In the genomic region with DNA sequence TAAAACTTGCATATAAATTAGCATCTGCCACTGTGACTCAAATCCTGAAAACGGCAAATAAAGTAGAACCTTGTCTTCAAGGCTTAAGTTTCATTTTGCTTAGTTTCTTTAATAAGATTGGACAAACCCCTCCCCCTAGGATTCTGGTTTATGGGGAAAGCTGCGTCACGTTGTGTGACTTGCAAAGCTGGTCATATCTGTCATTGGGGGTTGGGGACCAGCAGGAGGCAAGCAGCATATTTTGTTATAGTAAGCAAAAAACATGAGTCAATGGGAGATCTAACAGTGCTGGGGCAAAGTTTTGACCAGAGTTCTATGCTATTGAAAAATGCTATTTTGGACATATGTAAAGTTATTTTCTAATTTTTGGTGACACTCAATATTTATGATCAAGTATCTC, we compare ENCODE assay signal across 8 cellular contexts.
DNase-seq lines count a peak whose midpoint lies in the region; ATAC-seq and TF ChIP-seq lines count a peak whose summit lies in the region.

No MANE protein-coding gene starts in this region.

- ATAC-seq in body of pancreas (peak; percentile 68), GM21367 (IDR thresholded peaks at IDR 0.05; ENCODE audit: unreplicated experiment) (no peak)

- no peak overlapping the region for H2BK120ac ChIP-seq in mesenchymal stem cell (ENCODE audit: low read depth, low read length)

- no peaks in the 10 kb centered on the region for H3K27me3 ChIP-seq in A673 (replicated peaks; ENCODE audit: insufficient read depth, low read depth, low read length, poor library complexity)
- H3K27me3 ChIP-seq in body of pancreas = no peaks in the 10 kb centered on the region
- H3K27me3 ChIP-seq in mesenchymal stem cell (ENCODE audit: control insufficient read depth in 1 of 2, insufficient read depth in 1 of 2, low read length in 2 of 2) = no peaks in the 10 kb centered on the region

- no peaks in the 10 kb centered on the region for H3K36me3 ChIP-seq in A673 (ENCODE audit: insufficient read depth, low read length, poor library complexity, severe bottlenecking)
- no peaks in the 10 kb centered on the region for H3K36me3 ChIP-seq in body of pancreas (replicated peaks in 1 of 2; ENCODE audit: insufficient read depth in 1 of 2, low read depth in 2 of 2)
- H3K36me3 ChIP-seq in mesenchymal stem cell (ENCODE audit: control insufficient read depth in 1 of 2, insufficient read depth in 2 of 2, low read depth in 1 of 2, low read length in 2 of 2) = no peaks in the 10 kb centered on the region

- no peak overlapping the region for H3K14ac ChIP-seq in mesenchymal stem cell (ENCODE audit: low read length in 2 of 2)

- H3K18ac ChIP-seq in mesenchymal stem cell (ENCODE audit: low read depth in 1 of 2, low read length in 2 of 2) = peak overlapping the region; percentile 40 to 75

- DNase-seq in A673 (ENCODE audit: low spot score) (peak; percentile 74), HS-27A (ENCODE audit: low read depth) (peak; percentile 34), body of pancreas (peak in 3 of 4 donors; percentile 10 to 27 (median 18)), mesenchymal stem cell (peak; percentile 62), NCI-H1930 (lab: John Stamatoyannopoulos, UW) (no peak), iPS-NIHi11 (ENCODE audit: low spot score) (no peak)
- no peak for DNase-seq in activated CD8-positive, alpha-beta memory T cell treated with anti-CD3 and anti-CD28 coated beads, Interleukin-2, amount 50 U/mL, for 4 hours

- TF ChIP-seq POLR2A in body of pancreas (IDR thresholded peaks at IDR 0.05) = no peak

- H3K4me1 ChIP-seq in A673 (ENCODE audit: insufficient read depth, low read length, poor library complexity, severe bottlenecking) = peaks cover 8% of the 10 kb centered on the region
- no peaks in the 10 kb centered on the region for H3K4me1 ChIP-seq in body of pancreas
- no peaks in the 10 kb centered on the region for H3K4me1 ChIP-seq in mesenchymal stem cell (ENCODE audit: control insufficient read depth, insufficient read depth, low read depth, low read length)

- H3K4me2 ChIP-seq in mesenchymal stem cell (ENCODE audit: low read length, poor library complexity, severe bottlenecking) = peak overlapping the region; percentile 34

- no peak for TF ChIP-seq CTCF in A673 (conservative IDR thresholded peaks at IDR 0.05; ENCODE audit: low read depth, low read length)
- TF ChIP-seq CTCF in body of pancreas (IDR thresholded peaks at IDR 0.05) = no peak

- H3K23ac ChIP-seq in mesenchymal stem cell (ENCODE audit: low read length in 2 of 2) = no peak overlapping the region

- H2BK12ac ChIP-seq in mesenchymal stem cell (ENCODE audit: low read length in 2 of 2) = no peak overlapping the region

- intact Hi-C loops in A673 (cut with micrococcal nuclease; ENCODE audit: unreplicated experiment) = loop anchor here (2.0 to 10.0 kb wide), 5 partner anchors 160 to 960 kb away; a partner anchor contains a TSS
- intact Hi-C loops in body of pancreas (cut with DNase I) = no loop called here

- H3K9me3 ChIP-seq in A673 (ENCODE audit: low read depth, low read length, poor library complexity, severe bottlenecking) (no peaks in the 10 kb centered on the region), body of pancreas (no peaks in the 10 kb centered on the region), mesenchymal stem cell (ENCODE audit: control insufficient read depth, low read length) (no peaks in the 10 kb centered on the region)

- no peak overlapping the region for H4K8ac ChIP-seq in mesenchymal stem cell (ENCODE audit: low read length)

- H4K91ac ChIP-seq in mesenchymal stem cell (ENCODE audit: low read length) = no peak overlapping the region

- H2AFZ ChIP-seq in mesenchymal stem cell (ENCODE audit: low read depth, low read length) = no peak overlapping the region

- no peak overlapping the region for H3K27ac ChIP-seq in A673 (ENCODE audit: low read depth, low read length, poor library complexity, severe bottlenecking)
- H3K27ac ChIP-seq in body of pancreas = no peak overlapping the region
- H3K27ac ChIP-seq in mesenchymal stem cell (ENCODE audit: low read length, poor library complexity, severe bottlenecking) = no peak overlapping the region

- H3K4ac ChIP-seq in mesenchymal stem cell (ENCODE audit: low read depth in 1 of 2, low read length in 2 of 2) = no peak overlapping the region

- H2BK5ac ChIP-seq in mesenchymal stem cell (ENCODE audit: low read depth, low read length, poor library complexity, severe bottlenecking) = no peak overlapping the region

- no peaks in the 10 kb centered on the region for H3K79me1 ChIP-seq in mesenchymal stem cell (replicated peaks; ENCODE audit: low read length, poor library complexity, severe bottlenecking)

- WGBS in body of pancreas, 2 donors = 20 to 22% methylated on average over 3 of the region's 3 CpGs
- WGBS in mesenchymal stem cell = 53% methylated on average over 3 of the region's 3 CpGs

- H3K9ac ChIP-seq in mesenchymal stem cell (ENCODE audit: low read length) = peak overlapping the region; percentile 93

- CTCF ChIA-PET in A673 (lab: Charles Lee) = interaction anchor here (1.0 to 1.1 kb wide), 3 partner anchors 407 to 965 kb away, joined by 3 to 8 read pairs (median 3); a partner anchor contains a TSS

- H3K4me3 ChIP-seq in A673 (ENCODE audit: low read depth, low read length, poor library complexity, severe bottlenecking) (peak overlapping the region; percentile 48), body of pancreas (no peak overlapping the region), mesenchymal stem cell (ENCODE audit: insufficient read depth in 1 of 2, low read depth in 1 of 2, low read length in 2 of 2) (peak overlapping the region in 1 of 2 experiments; percentile 73)

- no peak overlapping the region for H2AK5ac ChIP-seq in mesenchymal stem cell (ENCODE audit: low read length, severe bottlenecking)

- H2BK15ac ChIP-seq in mesenchymal stem cell (ENCODE audit: low read depth, poor library complexity, severe bottlenecking) = no peak overlapping the region

- no TSS peak for BruUV-seq in A673 (replicated peaks; lab: Mats Ljungman, UMichigan)

- POLR2A ChIA-PET in A673 (lab: Charles Lee; ENCODE audit: low non-redundant PET) = no interaction called here

Comparison
In these comparisons a context has a peak if more than half of its experiments do, and no peak if none do; other contexts are left out.
1. DNase-seq: peak in A673 (single experiment), HS-27A (single experiment), body of pancreas (3 of 4) and mesenchymal stem cell (single experiment); none in activated CD8-positive, alpha-beta memory T cell treated with anti-CD3 and anti-CD28 coated beads, Interleukin-2, amount 50 U/mL, for 4 hours (single experiment), NCI-H1930 (0 of 2) and iPS-NIHi11 (single experiment).